ENCODE assay signal across 25 cellular contexts in the genomic region with DNA sequence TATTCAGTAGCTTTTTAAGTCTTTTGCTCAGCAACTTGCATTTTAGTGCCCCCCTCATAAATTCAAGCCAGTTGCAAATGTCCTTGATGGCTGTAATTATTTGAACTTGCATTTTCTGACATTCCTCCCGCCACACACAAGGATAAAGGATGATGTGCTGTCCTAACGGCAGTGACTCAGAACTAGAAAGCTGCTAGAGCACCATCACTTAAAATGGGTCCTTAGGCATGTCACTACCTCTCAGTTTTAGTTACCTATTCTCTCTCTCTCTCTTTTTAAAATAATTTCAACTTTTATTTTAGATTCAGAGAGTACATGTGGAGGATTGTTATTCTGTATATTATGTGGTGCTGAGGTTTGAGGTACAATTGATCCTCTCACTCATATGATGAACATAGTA.
A peak's percentile ranks its signal among the peaks of the same experiment; 100 is the strongest.
DNase-seq lines count a peak whose midpoint lies in the region; ATAC-seq and TF ChIP-seq lines count a peak whose summit lies in the region.
"Had no signal": no experiment of that assay in that cellular context is flagged by ENCODE, and none has a peak within 500 bp of the region (broad histone marks: within the 10 kb centered on the region; RNA-seq: fewer than 3 reads in every experiment).

No MANE protein-coding gene starts in this region.

- no TSS peak for BruUV-seq in OCI-LY7 (replicated peaks; lab: Mats Ljungman, UMichigan)

- H2AFZ ChIP-seq in OCI-LY7 (ENCODE audit: low read length) = no peak overlapping the region

- H3K4me3 ChIP-seq in dorsolateral prefrontal cortex (peak overlapping the region in 50 of 59 donors; percentile 5 to 64 (median 38)), OCI-LY7 (ENCODE audit: low read depth, low read length, poor library complexity, severe bottlenecking) (no peak overlapping the region)
- H3K4me3 ChIP-seq: BLaER1 treated with 17β-estradiol and CSF1 and Interleukin-3, amounts not matched to agents 10 nM and 100 nM; heart right ventricle; lung; ovary; smooth muscle cell; transverse colon had no signal

- H3K9me2 ChIP-seq in OCI-LY7 (ENCODE audit: insufficient read depth, low read length) = no peaks in the 10 kb centered on the region

- no peaks in the 10 kb centered on the region for H3K4me1 ChIP-seq in OCI-LY7 (ENCODE audit: insufficient read depth, low read length, poor library complexity, severe bottlenecking)
- H3K4me1 ChIP-seq: BLaER1 treated with 17β-estradiol and CSF1 and Interleukin-3, amounts not matched to agents 10 nM and 100 nM; transverse colon had no signal

- H3K79me2 ChIP-seq in OCI-LY7 (ENCODE audit: insufficient read depth, low read depth, low read length) = no peaks in the 10 kb centered on the region

- intact Hi-C loops in dorsolateral prefrontal cortex (cut with DNase I) (no loop called here), OCI-LY7 (cut with micrococcal nuclease; ENCODE audit: unreplicated experiment) (no loop called here)

- DNase-seq in Daoy (ENCODE audit: low read depth) (peak; percentile 8), NCI-H82 (lab: John Stamatoyannopoulos, UW) (peak; percentile 50), dorsolateral prefrontal cortex (no peak), OCI-LY7 (ENCODE audit: low spot score) (no peak)
- no peak for DNase-seq in stimulated activated CD4-positive, alpha-beta T cell treated with anti-CD3 and anti-CD28 coated beads, Interleukin-15, amount 100 ng/mL, for 24 hours
- DNase-seq: activated CD4-positive, alpha-beta memory T cell treated with anti-CD3 and anti-CD28 coated beads, Interleukin-2, amount 10 ng/mL, durations not matched to agents 7 days and 5 days; activated CD4-positive, alpha-beta T cell treated with anti-CD3 and anti-CD28 coated beads for 1 hour; activated CD8-positive, alpha-beta memory T cell treated with anti-CD3 and anti-CD28 coated beads, Interleukin-2, amount 50 U/mL, for 48 hours; activated naive CD4-positive, alpha-beta T cell treated with anti-CD3 and anti-CD28 coated beads, Interleukin-2, amount 50 U/mL, for 16 hours; amniotic stem cell; DMS79 treated with DMSO at 0.1 percent for 48 hours; effector CD4-positive, alpha-beta T cell; ovary; stimulated activated CD4-positive, alpha-beta T cell treated with anti-CD3 and anti-CD28 coated beads, Interleukin-2, amount 100 ng/mL, for 24 hours; T-helper 17 cell; transverse colon had no signal

- H3K27ac ChIP-seq in dorsolateral prefrontal cortex = peak overlapping the region in 4 of 59 donors; percentile 15 to 63 (median 26)
- no peak overlapping the region for H3K27ac ChIP-seq in OCI-LY7 (ENCODE audit: low read depth, low read length, poor library complexity, severe bottlenecking)
- H3K27ac ChIP-seq: BLaER1 treated with 17β-estradiol and CSF1 and Interleukin-3, amounts not matched to agents 10 nM and 100 nM; heart right ventricle; HL-60; ovary; transverse colon had no signal

- ATAC-seq in HG02885 (IDR thresholded peaks at IDR 0.05; ENCODE audit: poor library complexity, unreplicated experiment) (peak; percentile 41), HG02884 (IDR thresholded peaks at IDR 0.05; ENCODE audit: unreplicated experiment) (no peak)
- ATAC-seq: activated T-helper 17 cell treated with anti-CD3 and anti-CD28 coated beads, Interleukin-2, amount 50 U/mL, for 72 hours; heart right ventricle; SK-N-SH treated with all-trans-retinoic acid at 6 μM for 48 hours; T-helper 17 cell had no signal

- no peaks in the 10 kb centered on the region for H3K27me3 ChIP-seq in dorsolateral prefrontal cortex
- H3K27me3 ChIP-seq: BLaER1 treated with 17β-estradiol and CSF1 and Interleukin-3, amounts not matched to agents 10 nM and 100 nM; heart right ventricle; ovary; transverse colon had no signal

- no peaks in the 10 kb centered on the region for H3K9me3 ChIP-seq in OCI-LY7 (ENCODE audit: low read length)
- H3K9me3 ChIP-seq: heart right ventricle, ovary, transverse colon had no signal

- TF ChIP-seq CTCF in dorsolateral prefrontal cortex (IDR thresholded peaks at IDR 0.05 in 54 of 56, conservative IDR thresholded peaks at IDR 0.05 in 2 of 56; ENCODE audit: low read depth in 1 of 56, partially characterized antibody in 56 of 56) = no peak
- no peak for TF ChIP-seq CTCF in OCI-LY7 (conservative IDR thresholded peaks at IDR 0.05; ENCODE audit: low read length)

- no peak overlapping the region for H3K4me2 ChIP-seq in OCI-LY7 (ENCODE audit: low read length)
- H3K4me2 ChIP-seq: BLaER1 treated with 17β-estradiol and CSF1 and Interleukin-3, amounts not matched to agents 10 nM and 100 nM; smooth muscle cell had no signal

- H4K20me1 ChIP-seq in OCI-LY7 (ENCODE audit: insufficient read depth, low read length) = no peaks in the 10 kb centered on the region
- H4K20me1 ChIP-seq: BLaER1 treated with 17β-estradiol and CSF1 and Interleukin-3, amounts not matched to agents 10 nM and 100 nM had no signal

- POLR2A ChIA-PET in OCI-LY7 (lab: Charles Lee) = no interaction called here

- H3K36me3 ChIP-seq in OCI-LY7 (ENCODE audit: insufficient read depth, low read length) = no peaks in the 10 kb centered on the region
- H3K36me3 ChIP-seq: BLaER1 treated with 17β-estradiol and CSF1 and Interleukin-3, amounts not matched to agents 10 nM and 100 nM; heart right ventricle; ovary; transverse colon had no signal

- CTCF ChIA-PET in OCI-LY7 (lab: Charles Lee; ENCODE audit: unreplicated experiment) = no interaction called here

Comparison
In these comparisons a context has a peak if more than half of its experiments do, and no peak if none do; other contexts are left out.
1. DNase-seq: peak in Daoy (single experiment) and NCI-H82 (single experiment); none in dorsolateral prefrontal cortex (0 of 10), OCI-LY7 (single experiment) and stimulated activated CD4-positive, alpha-beta T cell treated with anti-CD3 and anti-CD28 coated beads, Interleukin-15, amount 100 ng/mL, for 24 hours (single experiment).